In genomic region chr22:16562711-16563554, GRCh38 we compare ENCODE assay signal across 24 cellular contexts. TPM values are rescaled to one million over a fixed set of nuclear protein-coding genes. Genes with fewer than 3 reads are reported as not detected.
"Had no signal": no experiment of that assay in that cellular context is flagged by ENCODE, and none has a peak within 500 bp of the region (broad histone marks: within the 10 kb centered on the region; RNA-seq: fewer than 3 reads in every experiment).

No MANE protein-coding gene starts in this region.

- DNase-seq: KBM-7, MG63, NCI-H1092 treated with DMSO at 0.1 percent for 48 hours, NCI-H1436, NCI-H187, NCI-H2029, NCI-H2081 treated with DMSO at 0.1 percent for 48 hours, NCI-H2171, NCI-H226, NCI-H446, NCI-H510A, NCI-H524 treated with DMSO at 0.1 percent for 48 hours, NCI-H69, NCI-H774, PC-3, SIG-M5 had no signal

- H3K27me3 Mint-ChIP-seq: IgD-negative memory B cell had no signal

- ATAC-seq: Panc1, PC-3, Right ventricle myocardium inferior had no signal

- H3K36me3 Mint-ChIP-seq: IgD-negative memory B cell had no signal

- H3K36me3 ChIP-seq: MG63, SJSA1 had no signal

- H3K27ac Mint-ChIP-seq: IgD-negative memory B cell had no signal

- H3K4me1 ChIP-seq: SJSA1 had no signal

- H3K4me1 Mint-ChIP-seq: IgD-negative memory B cell had no signal

- H3K27ac ChIP-seq: RWPE1, SJSA1, SK-N-MC had no signal

- H3K4me3 ChIP-seq: MG63, SJSA1, SK-N-MC had no signal

- H3K4me3 Mint-ChIP-seq: IgD-negative memory B cell had no signal

- H3K9me3 ChIP-seq: MG63, SJSA1 had no signal

- H3K27me3 ChIP-seq: MG63, SJSA1 had no signal

RNA-seq across cellular contexts. Expression of gene CCT8L2, which starts 29.7 kb away (rescaled TPM):
- total RNA-seq: HT1080, OCI-LY7, PC-3, Right ventricle myocardium inferior, SJSA1 had no signal
